In the genomic region with DNA sequence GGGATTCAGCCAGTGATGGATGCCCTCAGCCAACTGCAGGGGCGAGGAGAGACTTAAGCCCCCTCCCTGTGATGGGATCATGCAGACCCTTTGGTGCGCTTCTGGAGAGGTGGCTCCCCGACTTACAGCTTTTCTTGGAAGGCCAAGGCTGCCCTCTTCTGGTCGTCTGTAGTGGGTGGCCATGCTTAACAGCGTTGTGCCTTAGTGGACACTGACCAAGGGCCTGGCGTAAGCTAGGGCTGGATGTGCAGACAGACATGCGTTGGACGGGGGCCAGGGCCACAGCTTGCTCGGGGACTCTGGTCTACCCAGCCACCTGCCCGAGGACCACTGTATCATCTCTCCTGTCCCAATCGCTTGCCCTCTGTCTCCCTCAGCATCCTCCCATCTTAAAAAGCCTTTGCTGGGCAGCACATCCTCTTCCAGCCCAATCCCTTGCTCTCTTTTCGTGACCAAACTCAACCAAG, we compare ENCODE assay signal across 8 cellular contexts. TPM values are rescaled to one million over a fixed set of nuclear protein-coding genes. Genes with fewer than 3 reads are reported as not detected.
DNase-seq lines count a peak whose midpoint lies in the region; ATAC-seq and TF ChIP-seq lines count a peak whose summit lies in the region.

No MANE protein-coding gene starts in this region.

- no peak for ATAC-seq in activated naive CD8-positive, alpha-beta T cell treated with anti-CD3 and anti-CD28 coated beads, Interleukin-2, amount 10 ng/mL, durations not matched to agents 7 days and 5 days (ENCODE audit: low read depth)
- ATAC-seq in omental fat pad (ENCODE audit: low FRiP score) = no peak
- ATAC-seq in GM19328 (IDR thresholded peaks at IDR 0.05; ENCODE audit: unreplicated experiment) = no peak

- H3K36me3 Mint-ChIP-seq in activated naive CD8-positive, alpha-beta T cell treated with anti-CD3 and anti-CD28 coated beads, Interleukin-2, amount 10 ng/mL, durations not matched to agents 7 days and 5 days = peaks cover 12% of the 10 kb centered on the region
- no peaks in the 10 kb centered on the region for H3K36me3 Mint-ChIP-seq in glutamatergic neuron (ENCODE audit: unreplicated experiment)

- TF ChIP-seq CTCF in HFF-Myc (IDR thresholded peaks at IDR 0.05; ENCODE audit: low read depth, low read length, missing control alignments) = peak; percentile 74
- TF ChIP-seq CTCF in glutamatergic neuron (IDR thresholded peaks at IDR 0.05; ENCODE audit: partially characterized antibody, unreplicated experiment) = peak; percentile 62
- TF ChIP-seq CTCF in omental fat pad (IDR thresholded peaks at IDR 0.05) = no peak

- H3K27ac Mint-ChIP-seq in activated naive CD8-positive, alpha-beta T cell treated with anti-CD3 and anti-CD28 coated beads, Interleukin-2, amount 10 ng/mL, durations not matched to agents 7 days and 5 days = peak overlapping the region; percentile 50
- peak overlapping the region; percentile 23 for H3K27ac Mint-ChIP-seq in glutamatergic neuron (ENCODE audit: unreplicated experiment)

- H3K4me3 ChIP-seq in HFF-Myc (replicated peaks; ENCODE audit: low read depth, low read length) = no peak overlapping the region

- H3K9me3 Mint-ChIP-seq in activated naive CD8-positive, alpha-beta T cell treated with anti-CD3 and anti-CD28 coated beads, Interleukin-2, amount 10 ng/mL, durations not matched to agents 7 days and 5 days = no peaks in the 10 kb centered on the region
- H3K9me3 Mint-ChIP-seq in glutamatergic neuron (ENCODE audit: unreplicated experiment) = peaks cover 6% of the 10 kb centered on the region

- H3K27me3 Mint-ChIP-seq in activated naive CD8-positive, alpha-beta T cell treated with anti-CD3 and anti-CD28 coated beads, Interleukin-2, amount 10 ng/mL, durations not matched to agents 7 days and 5 days = peaks cover 6% of the 10 kb centered on the region
- H3K27me3 Mint-ChIP-seq in glutamatergic neuron (ENCODE audit: unreplicated experiment) = peaks cover 8% of the 10 kb centered on the region

- H3K4me3 Mint-ChIP-seq in activated naive CD8-positive, alpha-beta T cell treated with anti-CD3 and anti-CD28 coated beads, Interleukin-2, amount 10 ng/mL, durations not matched to agents 7 days and 5 days = no peak overlapping the region
- peak overlapping the region; percentile 50 for H3K4me3 Mint-ChIP-seq in glutamatergic neuron (ENCODE audit: unreplicated experiment)

- peaks cover 47% of the 10 kb centered on the region for H3K4me1 Mint-ChIP-seq in activated naive CD8-positive, alpha-beta T cell treated with anti-CD3 and anti-CD28 coated beads, Interleukin-2, amount 10 ng/mL, durations not matched to agents 7 days and 5 days
- H3K4me1 Mint-ChIP-seq in glutamatergic neuron (ENCODE audit: low read depth, unreplicated experiment) = peaks cover 9% of the 10 kb centered on the region

- DNase-seq in C1 segment of cervical spinal cord (lab: John Stamatoyannopoulos, UW) = peak in 12 of 14 donors; percentile 31 to 77 (median 67)
- no peak for DNase-seq in HFF-Myc (ENCODE audit: extremely low read depth, low read depth)
- peak; percentile 53 for DNase-seq in NOMO-1 treated with dmso at 0.1 percent for 144 hours (lab: John Stamatoyannopoulos, UW; ENCODE audit: unreplicated experiment)
- peak; percentile 50 for DNase-seq in activated naive CD8-positive, alpha-beta T cell treated with anti-CD3 and anti-CD28 coated beads, Interleukin-2, amount 10 ng/mL, durations not matched to agents 7 days and 5 days
- DNase-seq in glutamatergic neuron = peak; percentile 80
- DNase-seq in omental fat pad (ENCODE audit: low spot score) = peak; percentile 35
- no peak for DNase-seq in T-helper 9 cell

- POLR2A ChIA-PET in activated naive CD8-positive, alpha-beta T cell treated with anti-CD3 and anti-CD28 coated beads, Interleukin-2, amount 10 ng/mL, durations not matched to agents 7 days and 5 days (lab: Charles Lee) = interaction anchor here (0.5 to 0.6 kb wide), 2 partner anchors 50 to 133 kb away, joined by 3 read pairs; a partner anchor contains a TSS

RNA-seq across cellular contexts. Expression of a gene that starts 5.5 kb away (rescaled TPM):
- 10 to 100 TPM; 16.5 to 16.6 TPM for total RNA-seq in activated naive CD8-positive, alpha-beta T cell treated with anti-CD3 and anti-CD28 coated beads, Interleukin-2, amount 10 ng/mL, durations not matched to agents 7 days and 5 days
- total RNA-seq in glutamatergic neuron (ENCODE audit: unreplicated experiment) (7.0 TPM), omental fat pad (1 to 10 TPM; 1.8 to 5.3 (median 3.5) TPM)

RNA-seq across cellular contexts. Expression of a gene that starts 49.7 kb away (rescaled TPM):
- 100 to 1,000 TPM; 197 to 201 TPM for total RNA-seq in activated naive CD8-positive, alpha-beta T cell treated with anti-CD3 and anti-CD28 coated beads, Interleukin-2, amount 10 ng/mL, durations not matched to agents 7 days and 5 days
- total RNA-seq in glutamatergic neuron (ENCODE audit: unreplicated experiment) (52.7 TPM), omental fat pad (100 to 1,000 TPM; 146 to 297 (median 161) TPM)

Comparison
In these comparisons a context has a peak if more than half of its experiments do, and no peak if none do; other contexts are left out.
1. DNase-seq: peak in C1 segment of cervical spinal cord (12 of 14), NOMO-1 treated with dmso at 0.1 percent for 144 hours (single experiment), activated naive CD8-positive, alpha-beta T cell treated with anti-CD3 and anti-CD28 coated beads, Interleukin-2, amount 10 ng/mL, durations not matched to agents 7 days and 5 days (single experiment), glutamatergic neuron (single experiment) and omental fat pad (single experiment); none in HFF-Myc (single experiment) and T-helper 9 cell (single experiment).
2. CTCF ChIP-seq: peak in HFF-Myc (single experiment) and glutamatergic neuron (single experiment); none in omental fat pad (0 of 3).